14 cellular contexts compared by ENCODE assay signal in the genomic region with DNA sequence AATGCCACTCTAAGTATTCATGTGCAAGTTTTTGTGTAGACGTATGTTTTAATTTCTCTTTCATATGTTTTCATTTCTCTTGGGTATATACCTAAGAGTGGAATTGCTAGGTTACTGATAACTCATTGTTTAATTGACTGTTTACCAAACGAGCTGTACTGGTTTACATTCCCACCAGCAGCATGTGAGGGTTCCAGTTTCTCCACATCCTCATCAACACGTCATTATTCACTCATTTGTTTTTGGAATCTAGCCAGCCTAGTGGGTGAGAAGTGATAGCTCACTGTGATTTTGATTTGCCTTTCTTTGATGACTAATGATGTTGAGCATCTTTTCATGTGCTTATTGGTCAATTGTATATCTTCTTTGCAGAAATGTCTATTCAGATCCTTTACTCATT. TPM values are rescaled to one million over a fixed set of nuclear protein-coding genes. Genes with fewer than 3 reads are reported as not detected.
DNase-seq lines count a peak whose midpoint lies in the region; ATAC-seq and TF ChIP-seq lines count a peak whose summit lies in the region.
"Had no signal": no experiment of that assay in that cellular context is flagged by ENCODE, and none has a peak within 500 bp of the region (broad histone marks: within the 10 kb centered on the region; RNA-seq: fewer than 3 reads in every experiment).

No MANE protein-coding gene starts in this region.

- H3K4me3 ChIP-seq in neural cell (ENCODE audit: low read length), result peak overlapping the region; percentile 27
- H3K4me3 ChIP-seq: A549, body of pancreas, tibial nerve had no signal

- no peak overlapping the region for H3K27ac ChIP-seq in neural cell (ENCODE audit: low read length)
- H3K27ac ChIP-seq: A549, body of pancreas, tibial nerve had no signal

- no peaks in the 10 kb centered on the region for H4K20me1 ChIP-seq in neural cell (ENCODE audit: insufficient read depth)

- H3K9ac ChIP-seq in neural cell (ENCODE audit: low read length), result no peak overlapping the region

- H3K9me2 ChIP-seq in neural cell (ENCODE audit: insufficient read depth, low read length), result no peaks in the 10 kb centered on the region

- ATAC-seq in HG02884 (IDR thresholded peaks at IDR 0.05; ENCODE audit: unreplicated experiment) (no peak), HG03159 (IDR thresholded peaks at IDR 0.05; ENCODE audit: unreplicated experiment) (no peak), GM21360 (IDR thresholded peaks at IDR 0.05; ENCODE audit: unreplicated experiment) (no peak)
- ATAC-seq: A549, body of pancreas, WTC11 had no signal

- no peaks in the 10 kb centered on the region for H3F3A ChIP-seq in neural cell (ENCODE audit: insufficient read depth, low read length, poor library complexity, severe bottlenecking)

- H3K36me3 ChIP-seq in neural cell (ENCODE audit: insufficient read depth, low read length), result peaks cover 4% of the 10 kb centered on the region

- H3K9me3 ChIP-seq in neural cell (ENCODE audit: low read length), result no peaks in the 10 kb centered on the region
- H3K9me3 ChIP-seq: body of pancreas had no signal

- H3K4me2 ChIP-seq in neural cell (ENCODE audit: low read length), result no peak overlapping the region
- H3K4me2 ChIP-seq: A549 had no signal

- TF ChIP-seq EP300 in neural cell (conservative IDR thresholded peaks at IDR 0.05; ENCODE audit: poor library complexity, severe bottlenecking), result no peak

- no peaks in the 10 kb centered on the region for H3K27me3 ChIP-seq in neural cell (ENCODE audit: insufficient read depth, low read depth, low read length)
- H3K27me3 ChIP-seq: body of pancreas, tibial nerve had no signal

- no peak for TF ChIP-seq CTCF in neural cell (IDR thresholded peaks at IDR 0.05; ENCODE audit: poor library complexity, severe bottlenecking)

- no peak for TF ChIP-seq RAD21 in neural cell (conservative IDR thresholded peaks at IDR 0.05)

- peaks cover 6% of the 10 kb centered on the region for H3K79me2 ChIP-seq in neural cell (replicated peaks; ENCODE audit: insufficient read depth, low read length)

- DNase-seq in NCI-H748 (lab: John Stamatoyannopoulos, UW; ENCODE audit: unreplicated experiment) (peak; percentile 43), NCI-H748 treated with DMSO at 0.1 percent for 48 hours (lab: John Stamatoyannopoulos, UW) (no peak), NCI-H226 (peak; percentile 68)
- DNase-seq in central memory CD4-positive, alpha-beta T cell, result peak; percentile 69
- DNase-seq: body of pancreas; naive B cell; stimulated activated CD4-positive, alpha-beta T cell treated with anti-CD3 and anti-CD28 coated beads, Interleukin-4, amount 100 ng/mL, for 24 hours had no signal

- H2AFZ ChIP-seq in neural cell (ENCODE audit: low read depth, low read length), result no peak overlapping the region

TF ChIP-seq in neural cell, 6 proteins besides CTCF, POLR2A, EP300 and RAD21:
- no peak for TF ChIP-seq EZH2 (IDR thresholded peaks at IDR 0.05; ENCODE audit: borderline replicate concordance, insufficient read depth, low read length, poor library complexity, severe bottlenecking)
- no peak for TF ChIP-seq TAF1 (IDR thresholded peaks at IDR 0.05; ENCODE audit: low read depth)
- TF ChIP-seq POLR2AphosphoS5 (IDR thresholded peaks at IDR 0.05), result no peak
- TF ChIP-seq MXI1 (conservative IDR thresholded peaks at IDR 0.05; ENCODE audit: poor library complexity, severe bottlenecking), result no peak
- no peak for TF ChIP-seq SMC3 (conservative IDR thresholded peaks at IDR 0.05; ENCODE audit: poor library complexity)
- TF ChIP-seq, protein P1, sequence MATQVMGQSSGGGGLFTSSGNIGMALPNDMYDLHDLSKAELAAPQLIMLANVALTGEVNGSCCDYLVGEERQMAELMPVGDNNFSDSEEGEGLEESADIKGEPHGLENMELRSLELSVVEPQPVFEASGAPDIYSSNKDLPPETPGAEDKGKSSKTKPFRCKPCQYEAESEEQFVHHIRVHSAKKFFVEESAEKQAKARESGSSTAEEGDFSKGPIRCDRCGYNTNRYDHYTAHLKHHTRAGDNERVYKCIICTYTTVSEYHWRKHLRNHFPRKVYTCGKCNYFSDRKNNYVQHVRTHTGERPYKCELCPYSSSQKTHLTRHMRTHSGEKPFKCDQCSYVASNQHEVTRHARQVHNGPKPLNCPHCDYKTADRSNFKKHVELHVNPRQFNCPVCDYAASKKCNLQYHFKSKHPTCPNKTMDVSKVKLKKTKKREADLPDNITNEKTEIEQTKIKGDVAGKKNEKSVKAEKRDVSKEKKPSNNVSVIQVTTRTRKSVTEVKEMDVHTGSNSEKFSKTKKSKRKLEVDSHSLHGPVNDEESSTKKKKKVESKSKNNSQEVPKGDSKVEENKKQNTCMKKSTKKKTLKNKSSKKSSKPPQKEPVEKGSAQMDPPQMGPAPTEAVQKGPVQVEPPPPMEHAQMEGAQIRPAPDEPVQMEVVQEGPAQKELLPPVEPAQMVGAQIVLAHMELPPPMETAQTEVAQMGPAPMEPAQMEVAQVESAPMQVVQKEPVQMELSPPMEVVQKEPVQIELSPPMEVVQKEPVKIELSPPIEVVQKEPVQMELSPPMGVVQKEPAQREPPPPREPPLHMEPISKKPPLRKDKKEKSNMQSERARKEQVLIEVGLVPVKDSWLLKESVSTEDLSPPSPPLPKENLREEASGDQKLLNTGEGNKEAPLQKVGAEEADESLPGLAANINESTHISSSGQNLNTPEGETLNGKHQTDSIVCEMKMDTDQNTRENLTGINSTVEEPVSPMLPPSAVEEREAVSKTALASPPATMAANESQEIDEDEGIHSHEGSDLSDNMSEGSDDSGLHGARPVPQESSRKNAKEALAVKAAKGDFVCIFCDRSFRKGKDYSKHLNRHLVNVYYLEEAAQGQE (IDR thresholded peaks at IDR 0.05; ENCODE audit: borderline replicate concordance), result no peak

RNA-seq across cellular contexts. Expression of a gene that starts 4.0 kb away (rescaled TPM):
- 93.5 and 111 TPM in 2 replicates for polyA plus RNA-seq in neural cell
- 48.3 and 59.2 TPM in 2 replicates for polyA minus RNA-seq in neural cell

RNA-seq across cellular contexts. Expression of a gene that starts 10.2 kb away (rescaled TPM):
- polyA plus RNA-seq in neural cell, result 0.89 and 1.4 TPM in 2 replicates
- 3.4 TPM in 1 of 2 replicates, not detected in the other for polyA minus RNA-seq in neural cell

RNA-seq across cellular contexts. Expression of a gene that starts 26.8 kb away (rescaled TPM):
- 47.3 and 59.1 TPM in 2 replicates for polyA plus RNA-seq in neural cell
- 60.9 and 68.9 TPM in 2 replicates for polyA minus RNA-seq in neural cell
